8 cellular contexts compared by ENCODE assay signal in genomic region chr3:150385296-150386242, GRCh38. TPM values are rescaled to one million over a fixed set of nuclear protein-coding genes. Genes with fewer than 3 reads are reported as not detected.
DNase-seq lines count a peak whose midpoint lies in the region; ATAC-seq lines count a peak whose summit lies in the region.
"Had no signal": no experiment of that assay in that cellular context is flagged by ENCODE, and none has a peak within 500 bp of the region (broad histone marks: within the 10 kb centered on the region; RNA-seq: fewer than 3 reads in every experiment).

No MANE protein-coding gene starts in this region.

- no peak overlapping the region for H4K91ac ChIP-seq in neuronal stem cell (ENCODE audit: low read depth, low read length, poor library complexity)

- POLR2A ChIA-PET in T-cell (lab: Charles Lee): interaction anchor here (0.6 to 1.0 kb wide), 7 partner anchors 13 to 376 kb away, joined by 3 to 7 read pairs (median 3); partner anchors contain the start of gene TSC22D2 (in 1 of the 2)

- peak overlapping the region; percentile 18 to 62 for H3K27ac Mint-ChIP-seq in T-cell

- no peak overlapping the region for H2BK12ac ChIP-seq in neuronal stem cell (ENCODE audit: low read length)

- no peak overlapping the region for H3K27ac ChIP-seq in neuronal stem cell (replicated peaks; ENCODE audit: low read length)

- H3K4me3 ChIP-seq in neuronal stem cell (ENCODE audit: low read length in 2 of 2): no peak overlapping the region

- no peaks in the 10 kb centered on the region for H3K79me1 ChIP-seq in neuronal stem cell (ENCODE audit: low read depth, low read length)

- H2BK120ac ChIP-seq in neuronal stem cell (ENCODE audit: low read depth, low read length): no peak overlapping the region

- H3K36me3 ChIP-seq in neuronal stem cell (replicated peaks in 1 of 2; ENCODE audit: control insufficient read depth in 2 of 2, insufficient read depth in 2 of 2, low read length in 2 of 2): no peaks in the 10 kb centered on the region

- H3K27me3 ChIP-seq in neuronal stem cell (ENCODE audit: control insufficient read depth in 3 of 3, insufficient read depth in 3 of 3, low read depth in 1 of 3, low read length in 3 of 3): no peaks in the 10 kb centered on the region

- H3K4me3 Mint-ChIP-seq in T-cell: peak overlapping the region in 2 of 3 donors; percentile 61 to 75

- H3K36me3 Mint-ChIP-seq in T-cell: no peaks in the 10 kb centered on the region

- peaks cover 17 to 29% (median 28%) of the 10 kb centered on the region in 3 donors for H3K4me1 Mint-ChIP-seq in T-cell

- H3K4me2 ChIP-seq in neuronal stem cell (ENCODE audit: insufficient read depth, low read length, poor library complexity, severe bottlenecking): no peak overlapping the region

- CTCF ChIA-PET in T-cell (lab: Charles Lee): interaction anchor here (0.5 to 1.6 kb wide), 8 partner anchors 18 to 1255 kb away, joined by 3 to 10 read pairs (median 6); partner anchors contain the start of gene TSC22D2 (in 1 of the 2)

- H3K4me1 ChIP-seq in neuronal stem cell (ENCODE audit: control insufficient read depth in 2 of 2, insufficient read depth in 1 of 2, low read depth in 1 of 2, low read length in 2 of 2): peaks cover 3 to 9% of the 10 kb centered on the region in 2 donors

- H3K9ac ChIP-seq in neuronal stem cell (ENCODE audit: low read depth, low read length, poor library complexity): no peak overlapping the region

- WGBS in neuronal stem cell (ENCODE audit: extremely low coverage in 2 of 2, insufficient read length in 2 of 2, insufficient replicate concordance in 1 of 2), 2 donors: no CpG with 5 or more reads among the region's 6 CpGs

- no peak overlapping the region for H2BK5ac ChIP-seq in neuronal stem cell (ENCODE audit: low read length)

- peak overlapping the region; percentile 63 for H3K18ac ChIP-seq in neuronal stem cell (ENCODE audit: low read length)

- H2AK5ac ChIP-seq in neuronal stem cell (ENCODE audit: low read depth, low read length): no peak overlapping the region

- no peak overlapping the region for H3K23ac ChIP-seq in neuronal stem cell (ENCODE audit: low read depth, low read length, poor library complexity)

- no peaks in the 10 kb centered on the region for H3K27me3 Mint-ChIP-seq in T-cell

- no peaks in the 10 kb centered on the region for H3K9me3 Mint-ChIP-seq in T-cell

- H3K4ac ChIP-seq in neuronal stem cell (ENCODE audit: low read length): no peak overlapping the region

- peak; percentile 43 for ATAC-seq in GM19025 (IDR thresholded peaks at IDR 0.05; ENCODE audit: low read depth, unreplicated experiment)
- ATAC-seq in HG02678 (IDR thresholded peaks at IDR 0.05; ENCODE audit: unreplicated experiment): peak; percentile 46
- peak; percentile 12 to 49 (median 32) for ATAC-seq in T-cell (replicated peaks in 1 of 4)

- no peak overlapping the region for H4K8ac ChIP-seq in neuronal stem cell (ENCODE audit: low read depth, low read length)

- H2AFZ ChIP-seq in neuronal stem cell (ENCODE audit: low read length): peak overlapping the region; percentile 85

- no peaks in the 10 kb centered on the region for H3K9me3 ChIP-seq in neuronal stem cell (replicated peaks in 1 of 2; ENCODE audit: control insufficient read depth in 2 of 2, insufficient read depth in 1 of 2, low read depth in 1 of 2, low read length in 2 of 2)

- no peak overlapping the region for H3K14ac ChIP-seq in neuronal stem cell (ENCODE audit: low read length)

- DNase-seq in T-cell (peak in 3 of 34 experiments; percentile 1 to 15 (median 3)), neuronal stem cell (ENCODE audit: low spot score) (no peak), MV-4-11 (lab: John Stamatoyannopoulos, UW) (no peak), NCI-H1436 (lab: John Stamatoyannopoulos, UW) (no peak)
- no peak for DNase-seq in stimulated activated CD4-positive, alpha-beta T cell treated with anti-CD3 and anti-CD28 coated beads, Interleukin-2, amount 100 ng/mL, for 48 hours
- DNase-seq: occipital lobe had no signal

- no peak overlapping the region for H2BK15ac ChIP-seq in neuronal stem cell (ENCODE audit: low read length)

RNA-seq across cellular contexts. Expression of gene TSC22D2, which starts 22.5 kb away (rescaled TPM):
- 10 to 100 TPM; 21.2 to 55.0 (median 23.3) TPM for total RNA-seq in T-cell
- 22.0 TPM for polyA plus RNA-seq in neuronal stem cell (2013, experiment 1 of 2)
- 22.2 TPM for polyA plus RNA-seq in neuronal stem cell (2013, experiment 2 of 2)
